In genomic region chr2:233676046-233676445, GRCh38 we compare ENCODE assay signal across 22 cellular contexts. TPM values are rescaled to one million over a fixed set of nuclear protein-coding genes. Genes with fewer than 3 reads are reported as not detected.
"Had no signal": no experiment of that assay in that cellular context is flagged by ENCODE, and none has a peak within 500 bp of the region (broad histone marks: within the 10 kb centered on the region; RNA-seq: fewer than 3 reads in every experiment).

No MANE protein-coding gene starts in this region.

- H3K4me3 ChIP-seq: cardiac muscle cell, colonic mucosa, tibial nerve, vagina had no signal

- H3K9me3 ChIP-seq: colonic mucosa, tibial nerve, vagina had no signal

- DNase-seq: activated CD4-positive, CD25-positive, alpha-beta regulatory T cell treated with anti-CD3 and anti-CD28 coated beads, Interleukin-2, amount 50 U/mL, for 72 hours; activated naive CD4-positive, alpha-beta T cell treated with anti-CD3 and anti-CD28 coated beads for 36 hours; activated naive CD8-positive, alpha-beta T cell treated with anti-CD3 and anti-CD28 coated beads, Interleukin-2, amount 50 U/mL, for 24 hours; aorta; colonic mucosa; hippocampal formation; mesenchymal stem cell; naive thymus-derived CD8-positive, alpha-beta T cell; stimulated activated CD4-positive, alpha-beta T cell treated with anti-CD3 and anti-CD28 coated beads, Interleukin-15, amount 100 ng/mL, for 24 hours; stimulated activated CD4-positive, alpha-beta T cell treated with anti-CD3 and anti-CD28 coated beads, Interleukin-4, amount 100 ng/mL, for 24 hours; stimulated activated naive CD4-positive, alpha-beta T cell; substantia nigra; T1000 had no signal

- H3K27ac ChIP-seq: cardiac muscle cell, colonic mucosa, parathyroid adenoma, tibial nerve, vagina had no signal

- ATAC-seq: activated naive CD8-positive, alpha-beta T cell treated with anti-CD3 and anti-CD28 coated beads, Interleukin-2, amount 50 U/mL, for 24 hours; esophagus mucosa; naive thymus-derived CD8-positive, alpha-beta T cell had no signal

- H3K4me1 ChIP-seq: colonic mucosa, parathyroid adenoma, tibial nerve, vagina had no signal

RNA-seq across cellular contexts. Expression of gene UGT1A9, which starts 4.3 kb away (rescaled TPM):
- total RNA-seq: activated naive CD4-positive, alpha-beta T cell treated with anti-CD3 and anti-CD28 coated beads for 36 hours; activated T-helper 2 cell treated with anti-CD3 and anti-CD28 coated beads, Interferon-gamma antibody, Interleukin-2, Interleukin-4, amounts not matched to agents 10 μg/mL and 5 μg/mL and 100 μg/mL, durations not matched to agents 14 hours and 24 hours and 36 hours; aorta; cardiac muscle cell; glomerular endothelial cell; kidney epithelial cell; naive thymus-derived CD8-positive, alpha-beta T cell; skeletal muscle tissue; tibial nerve; vagina had no signal
- polyA plus RNA-seq: aorta; cardiac muscle cell; naive thymus-derived CD8-positive, alpha-beta T cell had no signal

RNA-seq across cellular contexts. Expression of gene UGT1A7, which starts 5.7 kb away (rescaled TPM):
- total RNA-seq: activated naive CD4-positive, alpha-beta T cell treated with anti-CD3 and anti-CD28 coated beads for 36 hours; activated T-helper 2 cell treated with anti-CD3 and anti-CD28 coated beads, Interferon-gamma antibody, Interleukin-2, Interleukin-4, amounts not matched to agents 10 μg/mL and 5 μg/mL and 100 μg/mL, durations not matched to agents 14 hours and 24 hours and 36 hours; aorta; cardiac muscle cell; glomerular endothelial cell; kidney epithelial cell; naive thymus-derived CD8-positive, alpha-beta T cell; skeletal muscle tissue; tibial nerve had no signal
- polyA plus RNA-seq: cardiac muscle cell; naive thymus-derived CD8-positive, alpha-beta T cell had no signal

RNA-seq across cellular contexts. Expression of gene UGT1A6, which starts 16.6 kb away (rescaled TPM):
- total RNA-seq: activated naive CD4-positive, alpha-beta T cell treated with anti-CD3 and anti-CD28 coated beads for 36 hours; activated T-helper 2 cell treated with anti-CD3 and anti-CD28 coated beads, Interferon-gamma antibody, Interleukin-2, Interleukin-4, amounts not matched to agents 10 μg/mL and 5 μg/mL and 100 μg/mL, durations not matched to agents 14 hours and 24 hours and 36 hours; aorta; cardiac muscle cell; glomerular endothelial cell; naive thymus-derived CD8-positive, alpha-beta T cell had no signal
- polyA plus RNA-seq: cardiac muscle cell; naive thymus-derived CD8-positive, alpha-beta T cell had no signal

RNA-seq across cellular contexts. Expression of gene UGT1A5, which starts 36.7 kb away (rescaled TPM):
- total RNA-seq: activated naive CD4-positive, alpha-beta T cell treated with anti-CD3 and anti-CD28 coated beads for 36 hours; activated T-helper 2 cell treated with anti-CD3 and anti-CD28 coated beads, Interferon-gamma antibody, Interleukin-2, Interleukin-4, amounts not matched to agents 10 μg/mL and 5 μg/mL and 100 μg/mL, durations not matched to agents 14 hours and 24 hours and 36 hours; aorta; cardiac muscle cell; glomerular endothelial cell; kidney epithelial cell; naive thymus-derived CD8-positive, alpha-beta T cell; skeletal muscle tissue; tibial nerve had no signal
- polyA plus RNA-seq: aorta; cardiac muscle cell; naive thymus-derived CD8-positive, alpha-beta T cell had no signal

RNA-seq across cellular contexts. Expression of gene UGT1A10, which starts 39.8 kb away (rescaled TPM):
- total RNA-seq: activated naive CD4-positive, alpha-beta T cell treated with anti-CD3 and anti-CD28 coated beads for 36 hours; activated T-helper 2 cell treated with anti-CD3 and anti-CD28 coated beads, Interferon-gamma antibody, Interleukin-2, Interleukin-4, amounts not matched to agents 10 μg/mL and 5 μg/mL and 100 μg/mL, durations not matched to agents 14 hours and 24 hours and 36 hours; aorta; cardiac muscle cell; glomerular endothelial cell; kidney epithelial cell; naive thymus-derived CD8-positive, alpha-beta T cell; skeletal muscle tissue; tibial nerve; vagina had no signal
- polyA plus RNA-seq: cardiac muscle cell; naive thymus-derived CD8-positive, alpha-beta T cell had no signal
